Comparison of ENCODE assay signal across 23 cellular contexts in the genomic region with DNA sequence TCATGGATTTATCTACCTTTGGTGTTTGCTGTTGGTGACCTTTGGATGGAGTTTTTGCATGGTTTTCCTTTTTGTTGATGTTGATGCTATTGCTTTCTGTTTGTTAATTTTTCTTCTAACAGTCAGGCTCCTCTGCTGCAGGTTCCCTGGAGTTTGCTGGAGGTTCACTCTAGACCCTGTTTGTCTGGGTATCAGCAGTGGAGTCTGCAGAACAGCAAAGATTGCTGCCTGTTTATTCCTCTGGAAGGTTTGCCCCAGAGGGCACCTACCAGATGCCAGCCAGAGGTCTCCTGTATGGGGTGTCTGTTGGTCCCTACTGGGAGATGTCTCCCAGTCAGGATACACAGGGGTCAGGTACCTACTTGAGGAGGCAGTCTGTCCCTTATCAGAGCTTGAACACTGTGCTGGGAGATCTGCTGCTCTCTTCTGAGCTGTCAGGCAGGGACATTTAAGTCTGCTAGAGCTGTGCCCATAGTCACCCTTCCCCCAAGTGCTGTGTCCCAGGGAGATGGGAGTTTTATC. TPM values are rescaled to one million over a fixed set of nuclear protein-coding genes. Genes with fewer than 3 reads are reported as not detected.
DNase-seq lines count a peak whose midpoint lies in the region; ATAC-seq, FAIRE-seq and TF ChIP-seq lines count a peak whose summit lies in the region.
"Had no signal": no experiment of that assay in that cellular context is flagged by ENCODE, and none has a peak within 500 bp of the region (broad histone marks: within the 10 kb centered on the region; RNA-seq: fewer than 3 reads in every experiment).

No MANE protein-coding gene starts in this region.

- CTCF ChIA-PET in HepG2 (lab: Yijun Ruan, JAX; ENCODE audit: low intra/inter-chr PET ratio, low total read pairs), result no interaction called here

- TF ChIP-seq RAD21 in HepG2 (CRISPR knock-in tag; IDR thresholded peaks at IDR 0.05), result no peak

- no peak overlapping the region for H3K4me3 Mint-ChIP-seq in T-helper 17 cell
- H3K4me3 Mint-ChIP-seq in naive thymus-derived CD8-positive, alpha-beta T cell, result no peak overlapping the region
- H3K4me3 Mint-ChIP-seq: HFFc6 had no signal

- H3K27ac ChIP-seq in HepG2 (ENCODE audit: extremely low read length, insufficient read depth, low read length), result no peak overlapping the region
- H3K27ac ChIP-seq in right lobe of liver, result no peak overlapping the region
- peak overlapping the region; percentile 27 for H3K27ac ChIP-seq in temporal lobe (ENCODE audit: low read depth, low read length)
- H3K27ac ChIP-seq in left lung, result no peak overlapping the region

- DNase-seq in HepG2 (ENCODE audit: low spot score) (no peak), right lobe of liver (no peak), T-helper 17 cell (no peak), left lung (no peak), head of caudate nucleus (no peak)
- no peak for DNase-seq in naive thymus-derived CD8-positive, alpha-beta T cell
- DNase-seq in central memory CD4-positive, alpha-beta T cell, result no peak
- DNase-seq: ACHN; BE2C; C1 segment of cervical spinal cord; Calu3; CD4-positive, alpha-beta T cell; DMS79 treated with DMSO at 0.1 percent for 48 hours; GF-D8; GOT3; H7; HFFc6 had no signal

- no peak overlapping the region for H3K4me2 ChIP-seq in HepG2 (ENCODE audit: low read depth, low read length)

- no peak for FAIRE-seq in HepG2 (lab: Jason Lieb, UNC)
- FAIRE-seq: A204.1, GM12878, HTR-8/SVneo had no signal

- peak overlapping the region; percentile 61 for H3K27ac Mint-ChIP-seq in T-helper 17 cell
- H3K27ac Mint-ChIP-seq in naive thymus-derived CD8-positive, alpha-beta T cell, result peak overlapping the region in 6 of 10 donors; percentile 59 to 95 (median 71)
- H3K27ac Mint-ChIP-seq: HFFc6 had no signal

- H3K36me3 Mint-ChIP-seq in T-helper 17 cell (ENCODE audit: low read depth), result peaks cover 7% of the 10 kb centered on the region
- H3K36me3 Mint-ChIP-seq in naive thymus-derived CD8-positive, alpha-beta T cell, result peaks cover 0 to 14% (median 9%) of the 10 kb centered on the region in 3 donors

- H3K79me2 ChIP-seq in HepG2 (ENCODE audit: insufficient read depth, low read length), result peaks cover 2% of the 10 kb centered on the region

- TF ChIP-seq EP300 in HepG2 (IDR thresholded peaks at IDR 0.05; ENCODE audit: low read depth in 2 of 2, low read length in 2 of 2) (no peak), HepG2 (CRISPR knock-in tag; IDR thresholded peaks at IDR 0.05; ENCODE audit: borderline replicate concordance) (no peak)

- TF ChIP-seq POLR2A in HepG2 (IDR thresholded peaks at IDR 0.05; ENCODE audit: insufficient read depth in 1 of 2, low read depth in 2 of 2, low read length in 2 of 2), result no peak
- TF ChIP-seq POLR2A in right lobe of liver (IDR thresholded peaks at IDR 0.05), result no peak

- H3K4me3 ChIP-seq in HepG2 (replicated peaks in 1 of 3; ENCODE audit: insufficient read depth in 1 of 3, low read depth in 2 of 3, low read length in 3 of 3) (no peak overlapping the region), right lobe of liver (no peak overlapping the region), left lung (no peak overlapping the region)
- H3K4me3 ChIP-seq: GM12878 had no signal

- H3K27me3 ChIP-seq in HepG2 (ENCODE audit: control insufficient read depth in 1 of 2, insufficient read depth in 2 of 2, low read length in 2 of 2), result no peaks in the 10 kb centered on the region
- no peaks in the 10 kb centered on the region for H3K27me3 ChIP-seq in right lobe of liver
- H3K27me3 ChIP-seq in left lung, result no peaks in the 10 kb centered on the region

- BruUV-seq in HepG2 (replicated peaks; lab: Mats Ljungman, UMichigan), result no TSS peak

- H3K36me3 ChIP-seq in HepG2 (replicated peaks in 1 of 2; ENCODE audit: control insufficient read depth in 1 of 2, insufficient read depth in 2 of 2, low read length in 2 of 2) (peaks cover 0 to 1% of the 10 kb centered on the region in 2 experiments; a peak in 1 of 5 replicates), right lobe of liver (no peaks in the 10 kb centered on the region), left lung (no peaks in the 10 kb centered on the region)
- H3K36me3 ChIP-seq: BE2C had no signal

- ATAC-seq in HepG2 (peak; percentile 53; the same call in 2 of the 3 replicates), right lobe of liver (no peak), T-helper 17 cell (no peak), left lung (no peak)
- ATAC-seq in naive thymus-derived CD8-positive, alpha-beta T cell, result no peak
- ATAC-seq: HCT116 had no signal

- peaks cover 29% of the 10 kb centered on the region for H3K4me1 ChIP-seq in HepG2 (ENCODE audit: insufficient read depth, low read length)
- peaks cover 0 to 3% (median 0%) of the 10 kb centered on the region in 4 donors for H3K4me1 ChIP-seq in right lobe of liver
- H3K4me1 ChIP-seq in left lung, result no peaks in the 10 kb centered on the region
- H3K4me1 ChIP-seq: BE2C had no signal

- in situ Hi-C loops in HepG2 (cut with HindIII; ENCODE audit: extremely low pct_ligation_motif_present, low pct_unique_long_range_greater_than_20kb), result no loop called here

- no peak overlapping the region for H2AFZ ChIP-seq in HepG2 (ENCODE audit: low read length)

- intact Hi-C loops in HepG2 (cut with micrococcal nuclease; ENCODE audit: unreplicated experiment), result no loop called here
- intact Hi-C loops in right lobe of liver (cut with DNase I), result no loop called here
- intact Hi-C loops in left lung (cut with DNase I), result no loop called here
- intact Hi-C loops in head of caudate nucleus (cut with DNase I), result no loop called here

- H4K20me1 ChIP-seq in HepG2 (ENCODE audit: insufficient read depth, low read length), result no peaks in the 10 kb centered on the region

- H3K27me3 Mint-ChIP-seq in T-helper 17 cell, result no peaks in the 10 kb centered on the region
- H3K27me3 Mint-ChIP-seq in naive thymus-derived CD8-positive, alpha-beta T cell, result no peaks in the 10 kb centered on the region
- H3K27me3 Mint-ChIP-seq: CD4-positive, alpha-beta T cell; IgD-negative memory B cell had no signal

- POLR2A ChIA-PET in HepG2 (lab: Yijun Ruan, JAX), result no interaction called here
- POLR2A ChIA-PET in naive thymus-derived CD8-positive, alpha-beta T cell (lab: Charles Lee), result no interaction called here

- peaks cover 6% of the 10 kb centered on the region for H3K4me1 Mint-ChIP-seq in T-helper 17 cell
- H3K4me1 Mint-ChIP-seq in naive thymus-derived CD8-positive, alpha-beta T cell, result peaks cover 19 to 41% (median 35%) of the 10 kb centered on the region in 4 donors

- TF ChIP-seq CTCF in HepG2 (CRISPR knock-in tag; IDR thresholded peaks at IDR 0.05), result no peak
- no peak for TF ChIP-seq CTCF in right lobe of liver (IDR thresholded peaks at IDR 0.05)
- no peak for TF ChIP-seq CTCF in left lung (IDR thresholded peaks at IDR 0.05)

- H3K9me3 ChIP-seq in HepG2 (ENCODE audit: low read length) (no peaks in the 10 kb centered on the region), right lobe of liver (no peaks in the 10 kb centered on the region), T-helper 17 cell (ENCODE audit: control insufficient read depth, low read length, poor library complexity, severe bottlenecking) (no peaks in the 10 kb centered on the region), left lung (peaks cover 0 to 9% of the 10 kb centered on the region in 2 donors)
- H3K9me3 ChIP-seq: BE2C had no signal

- peaks cover 0 to 29% (median 13%) of the 10 kb centered on the region in 9 donors for H3K9me3 Mint-ChIP-seq in naive thymus-derived CD8-positive, alpha-beta T cell
- H3K9me3 Mint-ChIP-seq: CD4-positive, alpha-beta T cell had no signal

- no peak overlapping the region for H3K9ac ChIP-seq in HepG2 (ENCODE audit: insufficient read depth, low read depth, low read length)

TF ChIP-seq in HepG2, 621 proteins besides CTCF, POLR2A, EP300 and RAD21 (continues in another document):
- TF ChIP-seq, protein P1, sequence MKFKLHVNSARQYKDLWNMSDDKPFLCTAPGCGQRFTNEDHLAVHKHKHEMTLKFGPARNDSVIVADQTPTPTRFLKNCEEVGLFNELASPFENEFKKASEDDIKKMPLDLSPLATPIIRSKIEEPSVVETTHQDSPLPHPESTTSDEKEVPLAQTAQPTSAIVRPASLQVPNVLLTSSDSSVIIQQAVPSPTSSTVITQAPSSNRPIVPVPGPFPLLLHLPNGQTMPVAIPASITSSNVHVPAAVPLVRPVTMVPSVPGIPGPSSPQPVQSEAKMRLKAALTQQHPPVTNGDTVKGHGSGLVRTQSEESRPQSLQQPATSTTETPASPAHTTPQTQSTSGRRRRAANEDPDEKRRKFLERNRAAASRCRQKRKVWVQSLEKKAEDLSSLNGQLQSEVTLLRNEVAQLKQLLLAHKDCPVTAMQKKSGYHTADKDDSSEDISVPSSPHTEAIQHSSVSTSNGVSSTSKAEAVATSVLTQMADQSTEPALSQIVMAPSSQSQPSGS (CRISPR knock-in tag; IDR thresholded peaks at IDR 0.05), result no peak

RNA-seq across cellular contexts. Expression of a gene that starts 9.2 kb away (rescaled TPM):
- total RNA-seq in HepG2 (2016; rRNA removed; fragmentation: Illumina TruSeq; extraction: Trizol) (19.0 and 19.6 TPM in 2 replicates), right lobe of liver (1 to 10 TPM; 2.9 to 4.8 (median 4.3) TPM), T-helper 17 cell (10 to 100 TPM; 14.8 to 16.2 TPM), temporal lobe (26.8 TPM), left lung (10 to 100 TPM in 1 of 2 donors, 1 to 10 TPM in 1; 9.5 to 12.3 TPM)
- 2.2 and 3.0 TPM in 2 replicates for total RNA-seq in HepG2 (2016; cell fraction: cytosol; rRNA removed; fragmentation: Illumina TruSeq; extraction: Trizol; ENCODE audit: low read depth)
- total RNA-seq in HepG2 (2016; cell fraction: insoluble cytoplasmic fraction; rRNA removed; fragmentation: Illumina TruSeq; extraction: Trizol), result 18.2 and 18.3 TPM in 2 replicates
- 7.8 and 8.0 TPM in 2 replicates for total RNA-seq in HepG2 (2016; cell fraction: membrane; rRNA removed; fragmentation: Illumina TruSeq; extraction: Trizol)
- 24.6 and 29.8 TPM in 2 replicates for total RNA-seq in HepG2 (2016; cell fraction: nucleus; rRNA removed; fragmentation: Illumina TruSeq; extraction: Trizol)
- polyA plus RNA-seq in HepG2 (2011; rRNA removed), result 17.0 and 22.8 TPM in 2 replicates
- polyA plus RNA-seq in HepG2 (2011; cell fraction: cytosol; rRNA removed), result 5.9 and 8.4 TPM in 2 replicates
- polyA plus RNA-seq in HepG2 (2011; cell fraction: nucleus; rRNA removed), result 55.7 and 72.7 TPM in 2 replicates
- polyA plus RNA-seq in HepG2 (2012), result 15.5 and 18.3 TPM in 2 replicates
- 0.73 and 0.76 TPM in 2 replicates for polyA plus RNA-seq in HepG2 (2016; cell fraction: cytosol; fragmentation: Illumina TruSeq; extraction: Trizol; ENCODE audit: low read depth)
- 11.0 and 11.6 TPM in 2 replicates for polyA plus RNA-seq in HepG2 (2016; cell fraction: insoluble cytoplasmic fraction; fragmentation: Illumina TruSeq; extraction: Trizol; ENCODE audit: low read depth)
- polyA plus RNA-seq in HepG2 (2016; cell fraction: membrane; fragmentation: Illumina TruSeq; extraction: Trizol; ENCODE audit: low read depth), result 2.0 and 2.3 TPM in 2 replicates
- polyA plus RNA-seq in HepG2 (2016; cell fraction: nucleus; fragmentation: Illumina TruSeq; extraction: Trizol; ENCODE audit: insufficient read depth, low read depth), result 53.5 and 55.7 TPM in 2 replicates
- 9.7 and 16.6 TPM in 2 replicates for polyA minus RNA-seq in HepG2 (2011; rRNA and poly(A)+ RNA removed; ENCODE audit: low replicate concordance)
- 8.7 and 9.0 TPM in 2 replicates for polyA minus RNA-seq in HepG2 (2011; cell fraction: cytosol; rRNA and poly(A)+ RNA removed)
- 34.9 and 55.6 TPM in 2 replicates for polyA minus RNA-seq in HepG2 (2011; cell fraction: nucleus; rRNA and poly(A)+ RNA removed)
- 10 to 100 TPM; 40.9 TPM for total RNA-seq in naive thymus-derived CD8-positive, alpha-beta T cell
- 10 to 100 TPM in 1 of 3 donors, 1 to 10 TPM in 2; 4.4 to 17.9 (median 7.5) TPM for polyA plus RNA-seq in naive thymus-derived CD8-positive, alpha-beta T cell
